ENCODE assay signal across 11 cellular contexts in genomic region chr5:171311698-171312083, GRCh38.
A peak's percentile ranks its signal among the peaks of the same experiment; 100 is the strongest.
DNase-seq lines count a peak whose midpoint lies in the region; ATAC-seq and TF ChIP-seq lines count a peak whose summit lies in the region.
"Had no signal": no experiment of that assay in that cellular context is flagged by ENCODE, and none has a peak within 500 bp of the region (broad histone marks: within the 10 kb centered on the region; RNA-seq: fewer than 3 reads in every experiment).

No MANE protein-coding gene starts in this region.

- H3K4me1 ChIP-seq in iPS-18a (ENCODE audit: control insufficient read depth, low read depth, low read length): peaks cover 8% of the 10 kb centered on the region

- no peak overlapping the region for H3K9ac ChIP-seq in iPS-18a (ENCODE audit: low read length)

- peaks cover 100% of the 10 kb centered on the region for H3K27me3 ChIP-seq in iPS-18a (ENCODE audit: control insufficient read depth, insufficient read depth, low read length)

- no peaks in the 10 kb centered on the region for H3K9me3 ChIP-seq in iPS-18a (ENCODE audit: control insufficient read depth, low read depth, low read length)
- H3K9me3 ChIP-seq: sigmoid colon had no signal

- H3K36me3 ChIP-seq in iPS-18a (ENCODE audit: control insufficient read depth, low read depth, low read length): no peaks in the 10 kb centered on the region
- H3K36me3 ChIP-seq: sigmoid colon had no signal

- H3K36me3 Mint-ChIP-seq in stimulated activated effector memory CD8-positive, alpha-beta T cell treated with anti-CD3 and anti-CD28 coated beads, Interleukin-12 subunit alpha, Interleukin-12 subunit beta, amount 100 ng/mL, for 72 hours: peaks cover 12% of the 10 kb centered on the region

- in situ Hi-C loops in GM13977 (cut with MboI; ENCODE audit: low pct_unique_long_range_greater_than_20kb, low sequenced_read_pairs, unreplicated experiment): loop anchor here (25.0 kb wide), 1 partner anchor 1926 kb away; the partner anchor contains the start of gene NKX2-5

- H3K4me3 ChIP-seq in iPS-18a (ENCODE audit: low read length): peak overlapping the region; percentile 13

- peak; percentile 31 for DNase-seq in GM13977 (ENCODE audit: low spot score)
- peak; percentile 74 for DNase-seq in NCI-H69 (lab: John Stamatoyannopoulos, UW)
- DNase-seq in stimulated activated effector memory CD8-positive, alpha-beta T cell treated with anti-CD3 and anti-CD28 coated beads, Interleukin-12 subunit alpha, Interleukin-12 subunit beta, amount 100 ng/mL, for 72 hours (ENCODE audit: low spot score in 2 of 2): no peak
- DNase-seq in islet precursor cell: no peak
- no peak for DNase-seq in NCI-H187 treated with DMSO at 0.1 percent for 48 hours (lab: John Stamatoyannopoulos, UW)
- DNase-seq: NCI-H1930; sigmoid colon; stimulated activated CD4-positive, alpha-beta T cell treated with anti-CD3 and anti-CD28 coated beads, Interleukin-4, amount 100 ng/mL, for 4 hours had no signal

- H3K4me1 Mint-ChIP-seq in stimulated activated effector memory CD8-positive, alpha-beta T cell treated with anti-CD3 and anti-CD28 coated beads, Interleukin-12 subunit alpha, Interleukin-12 subunit beta, amount 100 ng/mL, for 72 hours: peaks cover 36% of the 10 kb centered on the region

- no peak for ATAC-seq in stimulated activated effector memory CD8-positive, alpha-beta T cell treated with anti-CD3 and anti-CD28 coated beads, Interleukin-12 subunit alpha, Interleukin-12 subunit beta, amount 100 ng/mL, for 72 hours
- ATAC-seq in HG03378 (IDR thresholded peaks at IDR 0.05; ENCODE audit: unreplicated experiment): no peak

- no peak overlapping the region for H3K27ac ChIP-seq in iPS-18a (ENCODE audit: low read length)
- H3K27ac ChIP-seq: sigmoid colon, VCaP had no signal

- TF ChIP-seq CTCF in GM13977 (IDR thresholded peaks at IDR 0.05; ENCODE audit: extremely low read depth, insufficient read depth, missing control alignments): no peak

- no peak overlapping the region for H3K27ac Mint-ChIP-seq in stimulated activated effector memory CD8-positive, alpha-beta T cell treated with anti-CD3 and anti-CD28 coated beads, Interleukin-12 subunit alpha, Interleukin-12 subunit beta, amount 100 ng/mL, for 72 hours

- peak overlapping the region; percentile 47 for H3K4me3 Mint-ChIP-seq in stimulated activated effector memory CD8-positive, alpha-beta T cell treated with anti-CD3 and anti-CD28 coated beads, Interleukin-12 subunit alpha, Interleukin-12 subunit beta, amount 100 ng/mL, for 72 hours

- H3K9me3 Mint-ChIP-seq in stimulated activated effector memory CD8-positive, alpha-beta T cell treated with anti-CD3 and anti-CD28 coated beads, Interleukin-12 subunit alpha, Interleukin-12 subunit beta, amount 100 ng/mL, for 72 hours: no peaks in the 10 kb centered on the region

Comparison
In these comparisons a context has a peak if more than half of its experiments do, and no peak if none do; other contexts are left out.
1. DNase-seq: peak in GM13977 (single experiment) and NCI-H69 (single experiment); none in stimulated activated effector memory CD8-positive, alpha-beta T cell treated with anti-CD3 and anti-CD28 coated beads, Interleukin-12 subunit alpha, Interleukin-12 subunit beta, amount 100 ng/mL, for 72 hours (0 of 2), islet precursor cell (single experiment) and NCI-H187 treated with DMSO at 0.1 percent for 48 hours (single experiment).